ENCODE assay signal across 11 cellular contexts in genomic region chr16:10979717-10980601, GRCh38. TPM values are rescaled to one million over a fixed set of nuclear protein-coding genes. Genes with fewer than 3 reads are reported as not detected.
DNase-seq lines count a peak whose midpoint lies in the region; ATAC-seq and TF ChIP-seq lines count a peak whose summit lies in the region.
"Had no signal": no experiment of that assay in that cellular context is flagged by ENCODE, and none has a peak within 500 bp of the region (broad histone marks: within the 10 kb centered on the region; RNA-seq: fewer than 3 reads in every experiment).

No MANE protein-coding gene starts in this region.

- H3K27ac ChIP-seq in left lung, result peak overlapping the region; percentile 58 to 82

- no peak overlapping the region for H3K4me3 Mint-ChIP-seq in activated naive CD4-positive, alpha-beta T cell treated with anti-CD3 and anti-CD28 coated beads, Interleukin-2, amount 10 ng/mL, durations not matched to agents 7 days and 5 days

- intact Hi-C loops in left lung (cut with DNase I), result no loop called here

- CTCF ChIA-PET in activated naive CD4-positive, alpha-beta T cell treated with anti-CD3 and anti-CD28 coated beads, Interleukin-2, amount 10 ng/mL, durations not matched to agents 7 days and 5 days (lab: Charles Lee), result interaction anchor here (0.6 to 1.8 kb wide), 7 partner anchors 9 to 551 kb away, joined by 3 to 6 read pairs (median 4); partner anchors contain the start of genes CLEC16A and SOCS1

- peak; percentile 34 for DNase-seq in NCI-H2196 (lab: John Stamatoyannopoulos, UW; ENCODE audit: unreplicated experiment)
- DNase-seq in cerebellar cortex (ENCODE audit: low spot score), result peak; percentile 36
- DNase-seq in left lung, result peak in 1 of 2 donors; percentile 44
- DNase-seq in superior temporal gyrus (ENCODE audit: extremely low spot score), result peak; percentile 48
- DNase-seq in SK-N-DZ (ENCODE audit: low spot score), result no peak
- no peak for DNase-seq in activated naive CD4-positive, alpha-beta T cell treated with anti-CD3 and anti-CD28 coated beads, Interleukin-2, amount 10 ng/mL, durations not matched to agents 7 days and 5 days
- no peak for DNase-seq in GM19238 (ENCODE audit: insufficient read length, low spot score)
- DNase-seq: foreskin melanocyte, NCI-H2107 had no signal

- no peak overlapping the region for H3K27ac Mint-ChIP-seq in activated naive CD4-positive, alpha-beta T cell treated with anti-CD3 and anti-CD28 coated beads, Interleukin-2, amount 10 ng/mL, durations not matched to agents 7 days and 5 days

- H3K36me3 ChIP-seq in left lung, result peaks cover 0 to 93% of the 10 kb centered on the region in 2 donors

- ATAC-seq in left lung, result peak; percentile 87
- ATAC-seq in HG02759 (IDR thresholded peaks at IDR 0.05; ENCODE audit: unreplicated experiment), result no peak
- ATAC-seq: activated naive CD4-positive, alpha-beta T cell treated with anti-CD3 and anti-CD28 coated beads, Interleukin-2, amount 50 U/mL, for 72 hours had no signal

- H3K9me3 Mint-ChIP-seq in activated naive CD4-positive, alpha-beta T cell treated with anti-CD3 and anti-CD28 coated beads, Interleukin-2, amount 10 ng/mL, durations not matched to agents 7 days and 5 days, result no peaks in the 10 kb centered on the region
- H3K9me3 Mint-ChIP-seq: activated naive CD4-positive, alpha-beta T cell treated with anti-CD3 and anti-CD28 coated beads, Interleukin-2, amount 50 U/mL, for 72 hours had no signal

- peaks cover 8 to 13% of the 10 kb centered on the region in 2 donors for H3K4me1 ChIP-seq in left lung

- no peaks in the 10 kb centered on the region for H3K27me3 ChIP-seq in left lung

- no peak overlapping the region for H3K4me3 ChIP-seq in left lung

- no peak for TF ChIP-seq CTCF in left lung (IDR thresholded peaks at IDR 0.05)

- no peaks in the 10 kb centered on the region for H3K9me3 ChIP-seq in left lung

- H3K36me3 Mint-ChIP-seq in activated naive CD4-positive, alpha-beta T cell treated with anti-CD3 and anti-CD28 coated beads, Interleukin-2, amount 10 ng/mL, durations not matched to agents 7 days and 5 days, result peaks cover 73% of the 10 kb centered on the region

- peaks cover 71% of the 10 kb centered on the region for H3K4me1 Mint-ChIP-seq in activated naive CD4-positive, alpha-beta T cell treated with anti-CD3 and anti-CD28 coated beads, Interleukin-2, amount 10 ng/mL, durations not matched to agents 7 days and 5 days

- H3K27me3 Mint-ChIP-seq in activated naive CD4-positive, alpha-beta T cell treated with anti-CD3 and anti-CD28 coated beads, Interleukin-2, amount 10 ng/mL, durations not matched to agents 7 days and 5 days, result no peaks in the 10 kb centered on the region

RNA-seq across cellular contexts. Expression of gene CLEC16A, which starts 35.6 kb away (rescaled TPM):
- total RNA-seq in left lung, result 10 to 100 TPM; 35.6 to 38.6 TPM
- polyA plus RNA-seq in SK-N-DZ (2014; cell fraction: cytosol; rRNA removed), result 7.4 and 10.1 TPM in 2 replicates
- 7.2 and 9.7 TPM in 2 replicates for polyA plus RNA-seq in SK-N-DZ (2014; cell fraction: nucleus; rRNA removed)

RNA-seq across cellular contexts. Expression of gene DEXI, which starts 37.7 kb away (rescaled TPM):
- 10 to 100 TPM; 30.2 to 35.8 TPM for total RNA-seq in left lung
- 44.3 and 52.6 TPM in 2 replicates for polyA plus RNA-seq in SK-N-DZ (2014; cell fraction: cytosol; rRNA removed)
- 34.4 and 41.2 TPM in 2 replicates for polyA plus RNA-seq in SK-N-DZ (2014; cell fraction: nucleus; rRNA removed)

Comparison
In these comparisons a context has a peak if more than half of its experiments do, and no peak if none do; other contexts are left out.
1. DNase-seq: peak in NCI-H2196 (single experiment), cerebellar cortex (single experiment) and superior temporal gyrus (single experiment); none in SK-N-DZ (single experiment), activated naive CD4-positive, alpha-beta T cell treated with anti-CD3 and anti-CD28 coated beads, Interleukin-2, amount 10 ng/mL, durations not matched to agents 7 days and 5 days (single experiment) and GM19238 (single experiment).